Comparison of ENCODE assay signal across 8 cellular contexts in genomic region chr5:97534166-97534565, GRCh38.
DNase-seq lines count a peak whose midpoint lies in the region; ATAC-seq, FAIRE-seq and TF ChIP-seq lines count a peak whose summit lies in the region.

No MANE protein-coding gene starts in this region.

- no peak overlapping the region for H3K27ac Mint-ChIP-seq in activated naive CD4-positive, alpha-beta T cell treated with anti-CD3 and anti-CD28 coated beads for 36 hours

- no peaks in the 10 kb centered on the region for H3K36me3 ChIP-seq in psoas muscle (ENCODE audit: insufficient read depth in 1 of 2, low read depth in 1 of 2)

- ATAC-seq in GM21737 (IDR thresholded peaks at IDR 0.05; ENCODE audit: unreplicated experiment), result peak; percentile 50
- peak in 2 of 4 donors; percentile 53 to 54 for ATAC-seq in psoas muscle

- peak; percentile 18 for DNase-seq in activated naive CD4-positive, alpha-beta T cell treated with anti-CD3 and anti-CD28 coated beads for 36 hours
- DNase-seq in activated naive CD4-positive, alpha-beta T cell treated with anti-CD3 and anti-CD28 coated beads, Interleukin-2, amount 50 U/mL, for 16 hours, result no peak
- peak; percentile 85 for DNase-seq in HT1080 (ENCODE audit: low read depth)
- DNase-seq in SW 1271 (lab: John Stamatoyannopoulos, UW), result peak; percentile 50 to 80
- peak; percentile 26 to 27 for DNase-seq in frontal cortex (ENCODE audit: low spot score in 2 of 2)
- no peak for DNase-seq in psoas muscle
- no peak for DNase-seq in DMS153 (lab: John Stamatoyannopoulos, UW)

- H3K9me3 ChIP-seq in psoas muscle, result no peaks in the 10 kb centered on the region

- CTCF ChIA-PET in activated naive CD4-positive, alpha-beta T cell treated with anti-CD3 and anti-CD28 coated beads for 36 hours (lab: Charles Lee), result interaction anchor here (0.6 to 1.9 kb wide), 7 partner anchors 11 to 308 kb away, joined by 3 to 11 read pairs (median 4); no protein-coding TSS in a partner anchor

- H3K4me3 Mint-ChIP-seq in activated naive CD4-positive, alpha-beta T cell treated with anti-CD3 and anti-CD28 coated beads for 36 hours, result no peak overlapping the region

- no peaks in the 10 kb centered on the region for H3K4me1 ChIP-seq in psoas muscle

- H3K36me3 Mint-ChIP-seq in activated naive CD4-positive, alpha-beta T cell treated with anti-CD3 and anti-CD28 coated beads for 36 hours (ENCODE audit: low read depth), result no peaks in the 10 kb centered on the region

- TF ChIP-seq CTCF in psoas muscle (IDR thresholded peaks at IDR 0.05), result peak; percentile 37

- no peaks in the 10 kb centered on the region for H3K27me3 ChIP-seq in psoas muscle (ENCODE audit: insufficient read depth in 3 of 3, low read length in 2 of 3)

- H3K27me3 Mint-ChIP-seq in activated naive CD4-positive, alpha-beta T cell treated with anti-CD3 and anti-CD28 coated beads for 36 hours (ENCODE audit: low read depth), result no peaks in the 10 kb centered on the region

- H3K4me3 ChIP-seq in psoas muscle, result no peak overlapping the region

- no peaks in the 10 kb centered on the region for H3K9me3 Mint-ChIP-seq in activated naive CD4-positive, alpha-beta T cell treated with anti-CD3 and anti-CD28 coated beads for 36 hours

- no peak for FAIRE-seq in frontal cortex (lab: Jason Lieb, UNC)

- no peak overlapping the region for H3K27ac ChIP-seq in psoas muscle

- H3K4me1 Mint-ChIP-seq in activated naive CD4-positive, alpha-beta T cell treated with anti-CD3 and anti-CD28 coated beads for 36 hours (ENCODE audit: low read depth), result no peaks in the 10 kb centered on the region

- intact Hi-C loops in activated naive CD4-positive, alpha-beta T cell treated with anti-CD3 and anti-CD28 coated beads for 36 hours (cut with micrococcal nuclease), result loop anchor here (1.0 to 10.0 kb wide), 3 partner anchors 303 to 1238 kb away; partner anchors contain the start of gene RGMB
- intact Hi-C loops in psoas muscle (cut with DNase I), result loop anchor here in 1 of 2 donors (2.0 kb wide), 1 partner anchor 303 kb away; no protein-coding TSS in a partner anchor

Comparison
In these comparisons a context has a peak if more than half of its experiments do, and no peak if none do; other contexts are left out.
1. DNase-seq: peak in activated naive CD4-positive, alpha-beta T cell treated with anti-CD3 and anti-CD28 coated beads for 36 hours (single experiment), HT1080 (single experiment), SW 1271 (2 of 2) and frontal cortex (2 of 2); none in activated naive CD4-positive, alpha-beta T cell treated with anti-CD3 and anti-CD28 coated beads, Interleukin-2, amount 50 U/mL, for 16 hours (single experiment), psoas muscle (0 of 2) and DMS153 (single experiment).